In the genomic region with DNA sequence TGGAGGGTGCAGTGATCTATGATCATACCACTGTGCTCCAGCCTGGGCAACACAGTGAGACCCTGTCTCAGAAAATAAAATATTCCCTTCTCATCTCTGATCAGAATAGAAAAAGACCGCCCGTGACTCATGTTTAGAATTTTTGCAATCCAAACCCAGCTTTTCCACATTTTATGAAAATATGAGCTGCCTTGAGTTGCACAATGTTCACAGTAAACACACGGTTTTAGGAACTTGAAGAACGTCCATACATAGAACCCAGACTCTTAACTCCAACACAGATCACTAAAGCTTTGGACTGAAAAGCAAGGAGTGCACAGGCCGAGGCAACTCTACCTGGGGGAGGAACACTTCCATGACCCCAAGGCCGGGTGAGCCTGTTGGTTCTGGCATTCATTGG, we compare ENCODE assay signal across 15 cellular contexts.
"Had no signal": no experiment of that assay in that cellular context is flagged by ENCODE, and none has a peak within 500 bp of the region (broad histone marks: within the 10 kb centered on the region; RNA-seq: fewer than 3 reads in every experiment).

No MANE protein-coding gene starts in this region.

- H3K4me3 ChIP-seq: esophagus squamous epithelium, heart left ventricle, ovary, upper lobe of left lung, vagina had no signal

- H3K27me3 ChIP-seq: esophagus squamous epithelium, heart left ventricle, ovary, upper lobe of left lung, vagina had no signal

- ATAC-seq: effector memory CD8-positive, alpha-beta T cell; heart left ventricle; right cardiac atrium had no signal

- H3K9me3 Mint-ChIP-seq: effector memory CD8-positive, alpha-beta T cell; nephron progenitor cell had no signal

- H3K36me3 ChIP-seq: esophagus squamous epithelium, heart left ventricle, ovary, upper lobe of left lung, vagina had no signal

- H3K36me3 Mint-ChIP-seq: naive B cell had no signal

- H3K27ac ChIP-seq: esophagus squamous epithelium, heart left ventricle, ovary, upper lobe of left lung, vagina had no signal

- H3K9me3 ChIP-seq: esophagus squamous epithelium, heart left ventricle, ovary, upper lobe of left lung, vagina had no signal

- DNase-seq: effector memory CD8-positive, alpha-beta T cell; esophagus squamous epithelium; heart left ventricle; hippocampal formation; kidney glomerular epithelial cell; mesendoderm; naive B cell; nephron progenitor cell; ovary; right cardiac atrium; small intestine; stimulated activated CD4-positive, alpha-beta T cell treated with anti-CD3 and anti-CD28 coated beads, Interleukin-12 subunit alpha, Interleukin-12 subunit beta, amount 100 ng/mL, for 4 hours; stimulated activated naive CD4-positive, alpha-beta T cell; upper lobe of left lung had no signal

- H3K4me3 Mint-ChIP-seq: effector memory CD8-positive, alpha-beta T cell; naive B cell; nephron progenitor cell had no signal

- H3K27ac Mint-ChIP-seq: effector memory CD8-positive, alpha-beta T cell; naive B cell; nephron progenitor cell had no signal

- H3K4me1 ChIP-seq: esophagus squamous epithelium, heart left ventricle, upper lobe of left lung, vagina had no signal

- H3K4me1 Mint-ChIP-seq: naive B cell had no signal
